19 cellular contexts compared by ENCODE assay signal in genomic region chr2:95435872-95436209, GRCh38. TPM values are rescaled to one million over a fixed set of nuclear protein-coding genes. Genes with fewer than 3 reads are reported as not detected.
"Had no signal": no experiment of that assay in that cellular context is flagged by ENCODE, and none has a peak within 500 bp of the region (broad histone marks: within the 10 kb centered on the region; RNA-seq: fewer than 3 reads in every experiment).

No MANE protein-coding gene starts in this region.

RNA-seq across cellular contexts. Expression of gene TRIM43B, which starts 48.7 kb away (rescaled TPM):
- total RNA-seq: endothelial cell of umbilical vein; epithelial cell of proximal tubule; esophagus muscularis mucosa; fibroblast of lung; heart right ventricle; liver; myocyte; naive thymus-derived CD8-positive, alpha-beta T cell; ovary; psoas muscle; renal cortical epithelial cell; right cardiac atrium; sigmoid colon; skeletal muscle tissue; stomach; subcutaneous adipose tissue; temporal lobe; thyroid gland; urinary bladder had no signal
- polyA plus RNA-seq: endothelial cell of umbilical vein; fibroblast of lung; heart right ventricle; liver; naive thymus-derived CD8-positive, alpha-beta T cell; ovary; psoas muscle; right cardiac atrium; sigmoid colon; stomach; urinary bladder had no signal
